In genomic region chr9:546235-546634, GRCh38 we compare ENCODE assay signal across 1 cellular context.
TF ChIP-seq lines count a peak whose summit lies in the region.

No MANE protein-coding gene starts in this region.

TF ChIP-seq in H1, 55 proteins besides CTCF, POLR2A, EP300 and RAD21:
- TF ChIP-seq PHF8 (conservative IDR thresholded peaks at IDR 0.05; ENCODE audit: low read depth, low read length): no peak
- no peak for TF ChIP-seq SP1 (IDR thresholded peaks at IDR 0.05; ENCODE audit: low read depth, low read length)
- no peak for TF ChIP-seq CBX8 (IDR thresholded peaks at IDR 0.05; ENCODE audit: borderline replicate concordance, low read depth, low read length)
- no peak for TF ChIP-seq JUN (IDR thresholded peaks at IDR 0.05; ENCODE audit: low read depth, low read length)
